Comparison of ENCODE assay signal across 23 cellular contexts in the genomic region with DNA sequence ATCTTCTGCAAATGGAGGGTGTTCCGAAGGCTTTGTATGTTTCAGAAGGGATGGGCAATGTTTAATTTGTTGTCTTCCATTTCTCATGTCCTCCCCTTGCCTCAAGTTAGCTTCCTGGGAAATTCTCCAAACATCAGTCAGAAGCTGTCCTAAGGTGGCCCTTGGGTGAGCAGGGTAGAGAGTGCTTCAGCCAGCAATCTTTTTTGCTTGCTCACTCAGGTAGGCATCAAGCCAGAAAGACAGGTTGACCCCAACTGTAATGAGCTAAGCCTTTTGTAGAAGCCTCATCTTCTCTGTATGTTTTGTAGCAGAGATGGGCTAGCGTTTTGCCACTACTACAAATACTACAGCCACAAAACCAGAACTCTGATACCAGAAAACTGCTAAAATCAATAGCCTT.
"Had no signal": no experiment of that assay in that cellular context is flagged by ENCODE, and none has a peak within 500 bp of the region (broad histone marks: within the 10 kb centered on the region; RNA-seq: fewer than 3 reads in every experiment).

No MANE protein-coding gene starts in this region.

- H3K4me3 Mint-ChIP-seq: activated T-cell treated with anti-CD3 and anti-CD28 coated beads, Interleukin-2, amount 50 U/mL, for 4 hours; brain; central memory CD8-positive, alpha-beta T cell had no signal

- H2AFZ ChIP-seq: PC-9 had no signal

- H3K27ac Mint-ChIP-seq: activated B cell treated with CpG ODN at 0.5 μM for 24 hours, brain, T-cell had no signal

- H3K4me3 ChIP-seq: PC-9, SK-N-MC had no signal

- ATAC-seq: activated T-cell treated with anti-CD3 and anti-CD28 coated beads, Interleukin-2, amount 50 U/mL, for 4 hours; T-cell had no signal

- DNase-seq: activated B cell treated with CpG ODN at 0.5 μM for 24 hours; activated CD4-positive, alpha-beta memory T cell treated with anti-CD3 and anti-CD28 coated beads for 36 hours; activated CD4-positive, alpha-beta T cell treated with anti-CD3 and anti-CD28 coated beads for 1 hour; activated CD4-positive, alpha-beta T cell treated with anti-CD3 and anti-CD28 coated beads, Interleukin-2, amount 10 ng/mL, durations not matched to agents 24 days and 14 days; activated CD8-positive, alpha-beta memory T cell treated with anti-CD3 and anti-CD28 coated beads for 24 hours; activated gamma-delta T cell treated with Interleukin-2 at 50 U/mL for 16 hours; activated T-cell treated with anti-CD3 and anti-CD28 coated beads, Interleukin-2, amount 50 U/mL, for 4 hours; amygdala; MM.1S; NCI-H1105; NCI-H1436; NCI-H187; NCI-H2081; NCI-H510A treated with DMSO at 0.1 percent for 48 hours; PC-9; T-cell; T-helper 2 cell; T1000 had no signal

- H3K9ac ChIP-seq: KMS-11 had no signal

- H3K36me3 Mint-ChIP-seq: activated CD4-positive, alpha-beta memory T cell treated with anti-CD3 and anti-CD28 coated beads for 36 hours; activated naive CD4-positive, alpha-beta T cell treated with anti-CD3 and anti-CD28 coated beads, Interleukin-2, amount 50 U/mL, for 24 hours; brain had no signal

- H3K4me1 Mint-ChIP-seq: brain had no signal

- H3K9me3 Mint-ChIP-seq: activated naive CD4-positive, alpha-beta T cell treated with anti-CD3 and anti-CD28 coated beads, Interleukin-2, amount 50 U/mL, for 24 hours; activated T-cell treated with anti-CD3 and anti-CD28 coated beads, Interleukin-2, amount 50 U/mL, for 4 hours; central memory CD8-positive, alpha-beta T cell; T-cell had no signal

- H3K27me3 Mint-ChIP-seq: activated CD4-positive, alpha-beta memory T cell treated with anti-CD3 and anti-CD28 coated beads for 36 hours; activated naive CD4-positive, alpha-beta T cell treated with anti-CD3 and anti-CD28 coated beads, Interleukin-2, amount 50 U/mL, for 24 hours; central memory CD8-positive, alpha-beta T cell had no signal

- H3K27ac ChIP-seq: KMS-11, PC-9, SK-N-MC had no signal
